ENCODE assay signal across 26 cellular contexts in genomic region chr12:54956322-54956721, GRCh38. TPM values are rescaled to one million over a fixed set of nuclear protein-coding genes. Genes with fewer than 3 reads are reported as not detected.
DNase-seq lines count a peak whose midpoint lies in the region; ATAC-seq and TF ChIP-seq lines count a peak whose summit lies in the region.
"Had no signal": no experiment of that assay in that cellular context is flagged by ENCODE, and none has a peak within 500 bp of the region (broad histone marks: within the 10 kb centered on the region; RNA-seq: fewer than 3 reads in every experiment).

No MANE protein-coding gene starts in this region.

- H3K27ac Mint-ChIP-seq in activated CD4-positive, alpha-beta T cell treated with anti-CD3 and anti-CD28 coated beads, Interleukin-2, amount 10 ng/mL, durations not matched to agents 7 days and 5 days: peak overlapping the region; percentile 79
- peak overlapping the region; percentile 87 for H3K27ac Mint-ChIP-seq in CD8-positive, alpha-beta T cell
- peak overlapping the region; percentile 94 for H3K27ac Mint-ChIP-seq in activated T-helper 2 cell treated with anti-CD3 and anti-CD28 coated beads, Interferon-gamma antibody, Interleukin-2, Interleukin-4, amounts not matched to agents 10 μg/mL and 5 μg/mL and 100 μg/mL, durations not matched to agents 14 hours and 24 hours and 36 hours
- peak overlapping the region; percentile 84 to 93 for H3K27ac Mint-ChIP-seq in natural killer cell treated with Interleukin-12 subunit alpha and Interleukin-12 subunit beta and Interleukin-15 and Interleukin-18, amount 100 ng/mL, for 72 hours

- no peak overlapping the region for H3K27ac ChIP-seq in CD8-positive, alpha-beta T cell (ENCODE audit: low read depth, low read length)
- H3K27ac ChIP-seq: epithelial cell of prostate, upper lobe of left lung, WERI-Rb-1 had no signal

- H3K27me3 ChIP-seq in CD8-positive, alpha-beta T cell (ENCODE audit: insufficient read depth, low read length): no peaks in the 10 kb centered on the region
- H3K27me3 ChIP-seq: upper lobe of left lung had no signal

- peaks cover 6% of the 10 kb centered on the region for H3K9me3 Mint-ChIP-seq in activated CD4-positive, alpha-beta T cell treated with anti-CD3 and anti-CD28 coated beads, Interleukin-2, amount 10 ng/mL, durations not matched to agents 7 days and 5 days
- no peaks in the 10 kb centered on the region for H3K9me3 Mint-ChIP-seq in CD8-positive, alpha-beta T cell
- peaks cover 20% of the 10 kb centered on the region for H3K9me3 Mint-ChIP-seq in activated T-helper 2 cell treated with anti-CD3 and anti-CD28 coated beads, Interferon-gamma antibody, Interleukin-2, Interleukin-4, amounts not matched to agents 10 μg/mL and 5 μg/mL and 100 μg/mL, durations not matched to agents 14 hours and 24 hours and 36 hours
- H3K9me3 Mint-ChIP-seq in natural killer cell treated with Interleukin-12 subunit alpha and Interleukin-12 subunit beta and Interleukin-15 and Interleukin-18, amount 100 ng/mL, for 72 hours: peaks cover 10% of the 10 kb centered on the region

- TF ChIP-seq CTCF in CD8-positive, alpha-beta T cell (IDR thresholded peaks at IDR 0.05): no peak

- no peak for DNase-seq in activated CD4-positive, alpha-beta T cell treated with anti-CD3 and anti-CD28 coated beads, Interleukin-2, amount 10 ng/mL, durations not matched to agents 7 days and 5 days
- no peak for DNase-seq in activated CD4-positive, alpha-beta T cell treated with anti-CD3 and anti-CD28 coated beads for 48 hours
- DNase-seq in CD8-positive, alpha-beta T cell: no peak
- no peak for DNase-seq in activated T-helper 2 cell treated with anti-CD3 and anti-CD28 coated beads, Interferon-gamma antibody, Interleukin-2, Interleukin-4, amounts not matched to agents 10 μg/mL and 5 μg/mL and 100 μg/mL, durations not matched to agents 14 hours and 24 hours and 36 hours (ENCODE audit: low spot score)
- no peak for DNase-seq in natural killer cell treated with Interleukin-12 subunit alpha and Interleukin-12 subunit beta and Interleukin-15 and Interleukin-18, amount 100 ng/mL, for 72 hours (ENCODE audit: low spot score)
- DNase-seq in NCI-H1694 treated with DMSO at 0.1 percent for 48 hours (lab: John Stamatoyannopoulos, UW) (no peak), NCI-H524 treated with DMSO at 0.1 percent for 48 hours (lab: John Stamatoyannopoulos, UW) (no peak)
- DNase-seq: cerebellar nuclear complex; DMS 273 treated with DMSO at 0.1 percent for 48 hours; head of caudate nucleus; left cardiac atrium; mesenchymal stem cell; naive B cell; NCI-H1105 treated with DMSO at 0.1 percent for 48 hours; NCI-H2081; NCI-H446; retina; SIG-M5; stimulated activated CD4-positive, alpha-beta T cell treated with anti-CD3 and anti-CD28 coated beads, Interleukin-4, amount 100 ng/mL, for 1 hour; upper lobe of left lung; WERI-Rb-1 had no signal

- ATAC-seq in CD8-positive, alpha-beta T cell: no peak
- peak; percentile 69 to 76 for ATAC-seq in natural killer cell treated with Interleukin-12 subunit alpha and Interleukin-12 subunit beta and Interleukin-15 and Interleukin-18, amount 100 ng/mL, for 72 hours
- no peak for ATAC-seq in GM19324 (IDR thresholded peaks at IDR 0.05; ENCODE audit: low FRiP score, unreplicated experiment)
- ATAC-seq: left cardiac atrium had no signal

- POLR2A ChIA-PET in activated CD4-positive, alpha-beta T cell treated with anti-CD3 and anti-CD28 coated beads, Interleukin-2, amount 10 ng/mL, durations not matched to agents 7 days and 5 days (lab: Charles Lee): no interaction called here
- POLR2A ChIA-PET in CD8-positive, alpha-beta T cell (lab: Charles Lee): interaction anchor here (1.2 to 2.4 kb wide), 3 partner anchors 12 to 206 kb away, joined by 4 to 18 read pairs (median 5); partner anchors contain the start of gene TESPA1

- H3K36me3 ChIP-seq in CD8-positive, alpha-beta T cell (ENCODE audit: insufficient read depth, low read length): peaks cover 35% of the 10 kb centered on the region
- H3K36me3 ChIP-seq: HAP-1, upper lobe of left lung, WERI-Rb-1 had no signal

- no peaks in the 10 kb centered on the region for H3K27me3 Mint-ChIP-seq in activated CD4-positive, alpha-beta T cell treated with anti-CD3 and anti-CD28 coated beads, Interleukin-2, amount 10 ng/mL, durations not matched to agents 7 days and 5 days
- H3K27me3 Mint-ChIP-seq in CD8-positive, alpha-beta T cell (ENCODE audit: low read depth): no peaks in the 10 kb centered on the region
- H3K27me3 Mint-ChIP-seq in activated T-helper 2 cell treated with anti-CD3 and anti-CD28 coated beads, Interferon-gamma antibody, Interleukin-2, Interleukin-4, amounts not matched to agents 10 μg/mL and 5 μg/mL and 100 μg/mL, durations not matched to agents 14 hours and 24 hours and 36 hours (ENCODE audit: low read depth): no peaks in the 10 kb centered on the region
- no peaks in the 10 kb centered on the region for H3K27me3 Mint-ChIP-seq in natural killer cell treated with Interleukin-12 subunit alpha and Interleukin-12 subunit beta and Interleukin-15 and Interleukin-18, amount 100 ng/mL, for 72 hours
- H3K27me3 Mint-ChIP-seq: naive B cell had no signal

- no peaks in the 10 kb centered on the region for H3K9me3 ChIP-seq in CD8-positive, alpha-beta T cell (ENCODE audit: low read length)
- H3K9me3 ChIP-seq: HAP-1, upper lobe of left lung had no signal

- H3K4me1 ChIP-seq in CD8-positive, alpha-beta T cell (ENCODE audit: insufficient read depth, low read length): peaks cover 66% of the 10 kb centered on the region
- H3K4me1 ChIP-seq: HAP-1, upper lobe of left lung had no signal

- H3K4me1 Mint-ChIP-seq in activated CD4-positive, alpha-beta T cell treated with anti-CD3 and anti-CD28 coated beads, Interleukin-2, amount 10 ng/mL, durations not matched to agents 7 days and 5 days: peaks cover 67% of the 10 kb centered on the region
- H3K4me1 Mint-ChIP-seq in CD8-positive, alpha-beta T cell (ENCODE audit: low read depth): peaks cover 79% of the 10 kb centered on the region
- H3K4me1 Mint-ChIP-seq in activated T-helper 2 cell treated with anti-CD3 and anti-CD28 coated beads, Interferon-gamma antibody, Interleukin-2, Interleukin-4, amounts not matched to agents 10 μg/mL and 5 μg/mL and 100 μg/mL, durations not matched to agents 14 hours and 24 hours and 36 hours (ENCODE audit: low read depth): peaks cover 78% of the 10 kb centered on the region
- peaks cover 60 to 74% of the 10 kb centered on the region in 2 donors for H3K4me1 Mint-ChIP-seq in natural killer cell treated with Interleukin-12 subunit alpha and Interleukin-12 subunit beta and Interleukin-15 and Interleukin-18, amount 100 ng/mL, for 72 hours (ENCODE audit: low read depth in 2 of 2)

- CTCF ChIA-PET in activated CD4-positive, alpha-beta T cell treated with anti-CD3 and anti-CD28 coated beads, Interleukin-2, amount 10 ng/mL, durations not matched to agents 7 days and 5 days (lab: Charles Lee): interaction anchor here (0.7 to 2.3 kb wide), 4 partner anchors 12 to 102 kb away, joined by 3 to 10 read pairs (median 4); partner anchors contain the start of gene MUCL1
- CTCF ChIA-PET in CD8-positive, alpha-beta T cell (lab: Charles Lee): interaction anchor here (1.1 to 7.0 kb wide), 12 partner anchors 10 to 206 kb away, joined by 3 to 130 read pairs (median 15); partner anchors contain the start of genes MUCL1 and TESPA1

- H3K36me3 Mint-ChIP-seq in activated CD4-positive, alpha-beta T cell treated with anti-CD3 and anti-CD28 coated beads, Interleukin-2, amount 10 ng/mL, durations not matched to agents 7 days and 5 days (ENCODE audit: low read depth): peaks cover 87% of the 10 kb centered on the region
- peaks cover 85% of the 10 kb centered on the region for H3K36me3 Mint-ChIP-seq in CD8-positive, alpha-beta T cell
- peaks cover 12% of the 10 kb centered on the region for H3K36me3 Mint-ChIP-seq in activated T-helper 2 cell treated with anti-CD3 and anti-CD28 coated beads, Interferon-gamma antibody, Interleukin-2, Interleukin-4, amounts not matched to agents 10 μg/mL and 5 μg/mL and 100 μg/mL, durations not matched to agents 14 hours and 24 hours and 36 hours (ENCODE audit: low read depth)
- peaks cover 57% of the 10 kb centered on the region for H3K36me3 Mint-ChIP-seq in natural killer cell treated with Interleukin-12 subunit alpha and Interleukin-12 subunit beta and Interleukin-15 and Interleukin-18, amount 100 ng/mL, for 72 hours

- no peak overlapping the region for H3K4me3 ChIP-seq in CD8-positive, alpha-beta T cell (ENCODE audit: low read depth, low read length)
- H3K4me3 ChIP-seq: HAP-1, smooth muscle cell, upper lobe of left lung had no signal

- intact Hi-C loops in CD8-positive, alpha-beta T cell (cut with DNase I, micrococcal nuclease): loop anchor here (5.0 to 10.0 kb wide), 2 partner anchors 36 to 352 kb away; no protein-coding TSS in a partner anchor
- intact Hi-C loops in activated T-helper 2 cell treated with anti-CD3 and anti-CD28 coated beads, Interferon-gamma antibody, Interleukin-2, Interleukin-4, amounts not matched to agents 10 μg/mL and 5 μg/mL and 100 μg/mL, durations not matched to agents 14 hours and 24 hours and 36 hours (cut with micrococcal nuclease): loop anchor here (1.0 to 5.0 kb wide), 2 partner anchors 21 to 36 kb away; no protein-coding TSS in a partner anchor

- H3K4me3 Mint-ChIP-seq in activated CD4-positive, alpha-beta T cell treated with anti-CD3 and anti-CD28 coated beads, Interleukin-2, amount 10 ng/mL, durations not matched to agents 7 days and 5 days: no peak overlapping the region
- peak overlapping the region; percentile 33 for H3K4me3 Mint-ChIP-seq in CD8-positive, alpha-beta T cell
- H3K4me3 Mint-ChIP-seq in activated T-helper 2 cell treated with anti-CD3 and anti-CD28 coated beads, Interferon-gamma antibody, Interleukin-2, Interleukin-4, amounts not matched to agents 10 μg/mL and 5 μg/mL and 100 μg/mL, durations not matched to agents 14 hours and 24 hours and 36 hours (ENCODE audit: low read depth): peak overlapping the region; percentile 67
- peak overlapping the region; percentile 72 for H3K4me3 Mint-ChIP-seq in natural killer cell treated with Interleukin-12 subunit alpha and Interleukin-12 subunit beta and Interleukin-15 and Interleukin-18, amount 100 ng/mL, for 72 hours
- H3K4me3 Mint-ChIP-seq: naive B cell had no signal

RNA-seq across cellular contexts. Expression of gene TESPA1, which starts 28.2 kb away (rescaled TPM):
- 100 to 1,000 TPM; 113 to 136 TPM for total RNA-seq in activated CD4-positive, alpha-beta T cell treated with anti-CD3 and anti-CD28 coated beads, Interleukin-2, amount 10 ng/mL, durations not matched to agents 7 days and 5 days
- 10 to 100 TPM; 70.9 to 84.8 TPM for total RNA-seq in CD8-positive, alpha-beta T cell
- total RNA-seq in activated T-helper 2 cell treated with anti-CD3 and anti-CD28 coated beads, Interferon-gamma antibody, Interleukin-2, Interleukin-4, amounts not matched to agents 10 μg/mL and 5 μg/mL and 100 μg/mL, durations not matched to agents 14 hours and 24 hours and 36 hours: 179 and 186 TPM in 2 replicates
- total RNA-seq in natural killer cell treated with Interleukin-12 subunit alpha and Interleukin-12 subunit beta and Interleukin-15 and Interleukin-18, amount 100 ng/mL, for 72 hours: 10 to 100 TPM; 45.9 to 67.2 TPM
- total RNA-seq: osteocyte, smooth muscle cell had no signal

Comparison
In these comparisons a context has a peak if more than half of its experiments do, and no peak if none do; other contexts are left out.
1. ATAC-seq: peak in natural killer cell treated with Interleukin-12 subunit alpha and Interleukin-12 subunit beta and Interleukin-15 and Interleukin-18, amount 100 ng/mL, for 72 hours (2 of 2); none in CD8-positive, alpha-beta T cell (single experiment) and GM19324 (single experiment).
2. Peak in every context shown above with its lines, with median percentiles within 50 percentile points of each other: H3K27ac Mint-ChIP-seq.